Comparison of ENCODE assay signal across 21 cellular contexts in genomic region chr12:26880625-26881024, GRCh38. TPM values are rescaled to one million over a fixed set of nuclear protein-coding genes. Genes with fewer than 3 reads are reported as not detected.
A peak's percentile ranks its signal among the peaks of the same experiment; 100 is the strongest.
DNase-seq lines count a peak whose midpoint lies in the region; ATAC-seq, FAIRE-seq and TF ChIP-seq lines count a peak whose summit lies in the region.
"Had no signal": no experiment of that assay in that cellular context is flagged by ENCODE, and none has a peak within 500 bp of the region (broad histone marks: within the 10 kb centered on the region; RNA-seq: fewer than 3 reads in every experiment).

No MANE protein-coding gene starts in this region.

- H3K79me2 ChIP-seq in K562 (ENCODE audit: control insufficient read depth, insufficient read depth, low read length) (no peaks in the 10 kb centered on the region), parathyroid adenoma (no peaks in the 10 kb centered on the region)

- H3K4me2 ChIP-seq in K562 (ENCODE audit: insufficient read depth, low read length), result no peak overlapping the region
- peak overlapping the region; percentile 27 for H3K4me2 ChIP-seq in parathyroid adenoma (ENCODE audit: low read length)
- H3K4me2 ChIP-seq: A549; BLaER1 treated with 17β-estradiol and CSF1 and Interleukin-3, amounts not matched to agents 10 nM and 100 nM had no signal

- ATAC-seq in K562 (no peak), esophagus mucosa (no peak)
- ATAC-seq: A549; CD8-positive, alpha-beta T cell had no signal

- H3K4me3 ChIP-seq in HEK293 (ENCODE audit: low read depth, low read length) (no peak overlapping the region), K562 (no peak overlapping the region), parathyroid adenoma (ENCODE audit: low read depth, low read length) (no peak overlapping the region)
- H3K4me3 ChIP-seq: A549; BLaER1 treated with 17β-estradiol and CSF1 and Interleukin-3, amounts not matched to agents 10 nM and 100 nM had no signal

- DNase-seq in K562 (ENCODE audit: extremely low read depth in 1 of 4, low spot score in 3 of 4), result no peak
- no peak for DNase-seq in NCI-H2081 (lab: John Stamatoyannopoulos, UW)
- DNase-seq in NOMO-1 treated with DMSO at 0.1 percent for 48 hours (lab: John Stamatoyannopoulos, UW; ENCODE audit: unreplicated experiment), result no peak
- DNase-seq: AML-193; Caco-2; Calu3; CD4-positive, alpha-beta T cell; CD8-positive, alpha-beta T cell; DMS79 treated with DMSO at 0.1 percent for 48 hours; GF-D8 had no signal

- CTCF ChIA-PET in HEK293 (lab: Yijun Ruan, JAX) (interaction anchor here (0.6 kb wide), 1 partner anchor 38 kb away, joined by 3 read pairs; no protein-coding TSS in a partner anchor), K562 (lab: Yijun Ruan, JAX; ENCODE audit: low intra/inter-chr PET ratio) (no interaction called here)

- BruUV-seq in K562 (replicated peaks; lab: Mats Ljungman, UMichigan), result no TSS peak

- H3K36me3 ChIP-seq in HEK293 (ENCODE audit: control insufficient read depth in 2 of 2, insufficient read depth in 1 of 2, low read length in 2 of 2), result no peaks in the 10 kb centered on the region
- H3K36me3 ChIP-seq in K562 (ENCODE audit: control insufficient read depth, insufficient read depth, low read length), result no peaks in the 10 kb centered on the region
- no peaks in the 10 kb centered on the region for H3K36me3 ChIP-seq in parathyroid adenoma (ENCODE audit: control insufficient read depth, insufficient read depth, low read length)
- H3K36me3 ChIP-seq: BLaER1 treated with 17β-estradiol and CSF1 and Interleukin-3, amounts not matched to agents 10 nM and 100 nM had no signal

- H3K4me1 ChIP-seq in HEK293 (ENCODE audit: control insufficient read depth, insufficient read depth, low read length), result no peaks in the 10 kb centered on the region
- H3K4me1 ChIP-seq in K562 (replicated peaks in 1 of 2; ENCODE audit: control insufficient read depth in 2 of 2, insufficient read depth in 2 of 2, low read length in 2 of 2), result peaks cover 0 to 4% of the 10 kb centered on the region in 2 experiments; a peak in 3 of 5 replicates
- peaks cover 32% of the 10 kb centered on the region for H3K4me1 ChIP-seq in parathyroid adenoma
- H3K4me1 ChIP-seq: A549, Caco-2 had no signal

- no peak for TF ChIP-seq RAD21 in K562 (CRISPR knock-in tag; conservative IDR thresholded peaks at IDR 0.05 in 1 of 2, IDR thresholded peaks at IDR 0.05 in 1 of 2)

- TF ChIP-seq EP300 in K562 (IDR thresholded peaks at IDR 0.05; ENCODE audit: low read length), result no peak

- POLR2A ChIA-PET in HEK293 (lab: Yijun Ruan, JAX) (no interaction called here), K562 (lab: Yijun Ruan, JAX) (no interaction called here)

- 29% methylated on average over 2 of the region's 2 CpGs for WGBS in K562 (ENCODE audit: insufficient coverage, low coverage, missing lambda C conversion rate)

- TF ChIP-seq POLR2A in K562 (conservative IDR thresholded peaks at IDR 0.05), result no peak

- H3K9ac ChIP-seq in K562 (ENCODE audit: insufficient read depth in 1 of 2, low read depth in 2 of 2, low read length in 2 of 2) (no peak overlapping the region), parathyroid adenoma (no peak overlapping the region)
- H3K9ac ChIP-seq: BLaER1 treated with 17β-estradiol and CSF1 and Interleukin-3, amounts not matched to agents 10 nM and 100 nM had no signal

- no peaks in the 10 kb centered on the region for H4K20me1 ChIP-seq in K562 (replicated peaks; ENCODE audit: control insufficient read depth, insufficient read depth, low read length)
- H4K20me1 ChIP-seq: BLaER1 treated with 17β-estradiol and CSF1 and Interleukin-3, amounts not matched to agents 10 nM and 100 nM had no signal

- intact Hi-C loops in K562 (cut with micrococcal nuclease), result no loop called here

- H3K9me1 ChIP-seq in K562 (ENCODE audit: control insufficient read depth, insufficient read depth, low read length), result no peaks in the 10 kb centered on the region

- no peaks in the 10 kb centered on the region for H3K9me3 ChIP-seq in HEK293 (ENCODE audit: control insufficient read depth, insufficient read depth, low read depth, low read length)
- H3K9me3 ChIP-seq in K562 (replicated peaks; ENCODE audit: control insufficient read depth, insufficient read depth, low read depth, low read length), result no peaks in the 10 kb centered on the region
- no peaks in the 10 kb centered on the region for H3K9me3 ChIP-seq in parathyroid adenoma (ENCODE audit: control insufficient read depth, low read length)
- H3K9me3 ChIP-seq: Caco-2 had no signal

- no peak for FAIRE-seq in K562 (lab: Jason Lieb, UNC)
- FAIRE-seq: A549, D721Med, G401.6, GM12891, GM19239 had no signal

- H3K27me3 ChIP-seq in K562 (ENCODE audit: control insufficient read depth in 2 of 2, insufficient read depth in 2 of 2, low read length in 2 of 2) (peaks cover 0 to 12% of the 10 kb centered on the region in 2 experiments; a peak in 2 of 5 replicates), parathyroid adenoma (ENCODE audit: control insufficient read depth, insufficient read depth, low read length) (no peaks in the 10 kb centered on the region)
- H3K27me3 ChIP-seq: BLaER1 treated with 17β-estradiol and CSF1 and Interleukin-3, amounts not matched to agents 10 nM and 100 nM had no signal

- in situ Hi-C loops in K562 (cut with MboI), result no loop called here

- no peak overlapping the region for H3K27ac ChIP-seq in HEK293 (ENCODE audit: extremely low read depth, low read depth, low read length)
- H3K27ac ChIP-seq in K562 (ENCODE audit: extremely low read depth, low read depth, low read length), result no peak overlapping the region
- peak overlapping the region; percentile 63 for H3K27ac ChIP-seq in parathyroid adenoma
- H3K27ac ChIP-seq: 22Rv1; A549; BLaER1 treated with 17β-estradiol and CSF1 and Interleukin-3, amounts not matched to agents 10 nM and 100 nM; C4-2B had no signal

- H2AFZ ChIP-seq in K562 (ENCODE audit: low read depth, low read length), result no peak overlapping the region
- H2AFZ ChIP-seq in parathyroid adenoma, result no peak overlapping the region

- no peak for TF ChIP-seq CTCF in HEK293 (tag by site-specific recombination; IDR thresholded peaks at IDR 0.05)
- TF ChIP-seq CTCF in K562 (IDR thresholded peaks at IDR 0.05 in 2 of 3, conservative IDR thresholded peaks at IDR 0.05 in 1 of 3; ENCODE audit: insufficient read depth in 2 of 3, low read depth in 1 of 3, low read length in 3 of 3), result no peak
- no peak for TF ChIP-seq CTCF in parathyroid adenoma (IDR thresholded peaks at IDR 0.05)

RNA-seq across cellular contexts. Expression of gene ITPR2, which starts 47.6 kb away (rescaled TPM):
- total RNA-seq in K562 (2011; cell fraction: chromatin; rRNA removed; ENCODE audit: low replicate concordance), result 2.6 and 12.8 TPM in 2 replicates
- total RNA-seq in K562 (2011; cell fraction: nucleolus; rRNA removed), result 0.67 and 1.8 TPM in 2 replicates
- 2.0 and 4.1 TPM in 2 replicates for total RNA-seq in K562 (2011; cell fraction: nucleoplasm; rRNA removed)
- total RNA-seq in K562 (2014; rRNA removed) (0.95 and 1.0 TPM in 2 replicates), K562 (2014; rRNA removed; fragmentation: Illumina TruSeq; extraction: Trizol) (2.1 and 2.2 TPM in 2 replicates), K562 (2015; rRNA removed; fragmentation: Illumina TruSeq; extraction: Trizol) (2.1 and 2.5 TPM in 2 replicates), K562 (2021) (2.9 and 3.3 TPM in 2 replicates), esophagus mucosa (35.1 TPM)
- polyA plus RNA-seq in K562 (2011; rRNA removed) (0.99 and 1.1 TPM in 2 replicates), K562 (2014; fragmentation: Illumina TruSeq; extraction: Trizol) (0.88 and 0.96 TPM in 2 replicates), K562 (2014; fragmentation: Nextera tagmentation; extraction: Ambion mirVana) (under 1 TPM; 0.21 to 0.44 TPM), K562 (2014; rRNA removed) (0.49 and 0.74 TPM in 2 replicates)
- polyA plus RNA-seq in K562 (2011; cell fraction: cytosol; rRNA removed), result 0.24 and 0.93 TPM in 2 replicates
- 1.0 and 1.7 TPM in 2 replicates for polyA plus RNA-seq in K562 (2011; cell fraction: nucleus; rRNA removed)
- polyA plus RNA-seq in K562 (2012), result 0.73 and 1.5 TPM in 2 replicates
- polyA minus RNA-seq in K562 (2011; rRNA and poly(A)+ RNA removed), result 3.8 and 5.3 TPM in 2 replicates
- polyA minus RNA-seq in K562 (2011; cell fraction: cytosol; rRNA and poly(A)+ RNA removed), result 0.95 and 1.0 TPM in 2 replicates
- polyA minus RNA-seq in K562 (2011; cell fraction: nucleus; rRNA and poly(A)+ RNA removed), result 2.7 and 4.4 TPM in 2 replicates

RNA-seq across cellular contexts. Expression of gene INTS13, which starts 57.2 kb away (rescaled TPM):
- 48.8 and 105 TPM in 2 replicates for total RNA-seq in K562 (2011; cell fraction: chromatin; rRNA removed; ENCODE audit: low replicate concordance)
- total RNA-seq in K562 (2011; cell fraction: nucleolus; rRNA removed), result 21.8 and 25.4 TPM in 2 replicates
- total RNA-seq in K562 (2011; cell fraction: nucleoplasm; rRNA removed), result 33.9 and 39.9 TPM in 2 replicates
- total RNA-seq in K562 (2014; rRNA removed) (55.1 and 56.8 TPM in 2 replicates), K562 (2014; rRNA removed; fragmentation: Illumina TruSeq; extraction: Trizol) (89.7 and 102 TPM in 2 replicates), K562 (2015; rRNA removed; fragmentation: Illumina TruSeq; extraction: Trizol) (82.2 and 89.1 TPM in 2 replicates), K562 (2021) (48.3 and 57.9 TPM in 2 replicates), esophagus mucosa (20.2 TPM)
- polyA plus RNA-seq in K562 (2011; rRNA removed) (50.8 and 79.0 TPM in 2 replicates), K562 (2014; fragmentation: Illumina TruSeq; extraction: Trizol) (54.8 and 78.1 TPM in 2 replicates), K562 (2014; fragmentation: Nextera tagmentation; extraction: Ambion mirVana) (10 to 100 TPM; 50.3 to 91.8 TPM), K562 (2014; rRNA removed) (50.6 TPM in 2 replicates)
- 12.4 and 26.6 TPM in 2 replicates for polyA plus RNA-seq in K562 (2011; cell fraction: cytosol; rRNA removed)
- 15.6 and 21.3 TPM in 2 replicates for polyA plus RNA-seq in K562 (2011; cell fraction: nucleus; rRNA removed)
- polyA plus RNA-seq in K562 (2012), result 36.2 and 64.1 TPM in 2 replicates
- polyA minus RNA-seq in K562 (2011; rRNA and poly(A)+ RNA removed), result 130 and 148 TPM in 2 replicates
- polyA minus RNA-seq in K562 (2011; cell fraction: cytosol; rRNA and poly(A)+ RNA removed), result 75.4 and 103 TPM in 2 replicates
- 26.3 and 44.5 TPM in 2 replicates for polyA minus RNA-seq in K562 (2011; cell fraction: nucleus; rRNA and poly(A)+ RNA removed)

RNA-seq across cellular contexts. Expression of gene FGFR1OP2, which starts 57.6 kb away (rescaled TPM):
- 23.1 and 99.0 TPM in 2 replicates for total RNA-seq in K562 (2011; cell fraction: chromatin; rRNA removed; ENCODE audit: low replicate concordance)
- total RNA-seq in K562 (2011; cell fraction: nucleolus; rRNA removed), result 14.8 and 20.3 TPM in 2 replicates
- 32.0 and 41.6 TPM in 2 replicates for total RNA-seq in K562 (2011; cell fraction: nucleoplasm; rRNA removed)
- total RNA-seq in K562 (2014; rRNA removed) (36.3 and 38.6 TPM in 2 replicates), K562 (2014; rRNA removed; fragmentation: Illumina TruSeq; extraction: Trizol) (42.5 and 49.4 TPM in 2 replicates), K562 (2015; rRNA removed; fragmentation: Illumina TruSeq; extraction: Trizol) (44.9 and 48.2 TPM in 2 replicates), K562 (2021) (31.8 and 32.6 TPM in 2 replicates), esophagus mucosa (20.3 TPM)
- polyA plus RNA-seq in K562 (2011; rRNA removed) (34.0 and 49.0 TPM in 2 replicates), K562 (2014; fragmentation: Illumina TruSeq; extraction: Trizol) (37.1 TPM in 2 replicates), K562 (2014; fragmentation: Nextera tagmentation; extraction: Ambion mirVana) (10 to 100 TPM; 31.6 to 33.0 TPM), K562 (2014; rRNA removed) (33.2 and 41.1 TPM in 2 replicates)
- polyA plus RNA-seq in K562 (2011; cell fraction: cytosol; rRNA removed), result 11.7 and 14.9 TPM in 2 replicates
- 21.1 and 22.6 TPM in 2 replicates for polyA plus RNA-seq in K562 (2011; cell fraction: nucleus; rRNA removed)
- 30.5 and 39.9 TPM in 2 replicates for polyA plus RNA-seq in K562 (2012)
- polyA minus RNA-seq in K562 (2011; rRNA and poly(A)+ RNA removed), result 70.0 and 81.4 TPM in 2 replicates
- 20.9 and 24.7 TPM in 2 replicates for polyA minus RNA-seq in K562 (2011; cell fraction: cytosol; rRNA and poly(A)+ RNA removed)
- 30.6 and 43.4 TPM in 2 replicates for polyA minus RNA-seq in K562 (2011; cell fraction: nucleus; rRNA and poly(A)+ RNA removed)

Comparison
In these comparisons a context has a peak if more than half of its experiments do, and no peak if none do; other contexts are left out.
1. Of the 44 proteins assayed by ChIP-seq in both K562 and HEK293: peak only in K562: none; only in HEK293: none; in both: ZNF146; in neither: 43.